Comparison of ENCODE assay signal across 16 cellular contexts in genomic region chr1:37501661-37502060, GRCh38.
"Had no signal": no experiment of that assay in that cellular context is flagged by ENCODE, and none has a peak within 500 bp of the region (broad histone marks: within the 10 kb centered on the region; RNA-seq: fewer than 3 reads in every experiment).

No MANE protein-coding gene starts in this region.

- H3K4me3 Mint-ChIP-seq: dendritic cell treated with granulocyte-macrophage colony-stimulating factor and Interleukin-4, amounts not matched to agents 40 ng/mL and 50 ng/mL, for 4 days; natural killer cell; neural progenitor cell; stimulated activated naive B cell treated with anti-CD40 and anti-IgM and Interleukin-4, amounts not matched to agents 10 μg/mL and 1 μg/mL and 100 μg/mL, for 72 hours; stimulated activated naive CD8-positive, alpha-beta T cell treated with anti-CD3 and anti-CD28 coated beads, Interleukin-15, amount 100 ng/mL, for 72 hours had no signal

- H3K9me3 Mint-ChIP-seq: dendritic cell treated with granulocyte-macrophage colony-stimulating factor and Interleukin-4, amounts not matched to agents 40 ng/mL and 50 ng/mL, for 4 days; natural killer cell; neural progenitor cell; stimulated activated naive B cell treated with anti-CD40 and anti-IgM and Interleukin-4, amounts not matched to agents 10 μg/mL and 1 μg/mL and 100 μg/mL, for 72 hours; stimulated activated naive CD8-positive, alpha-beta T cell treated with anti-CD3 and anti-CD28 coated beads, Interleukin-15, amount 100 ng/mL, for 72 hours had no signal

- H3K4me1 Mint-ChIP-seq: neural progenitor cell; stimulated activated naive CD8-positive, alpha-beta T cell treated with anti-CD3 and anti-CD28 coated beads, Interleukin-15, amount 100 ng/mL, for 72 hours had no signal

- H3K27me3 Mint-ChIP-seq: dendritic cell treated with granulocyte-macrophage colony-stimulating factor and Interleukin-4, amounts not matched to agents 40 ng/mL and 50 ng/mL, for 4 days; stimulated activated naive B cell treated with anti-CD40 and anti-IgM and Interleukin-4, amounts not matched to agents 10 μg/mL and 1 μg/mL and 100 μg/mL, for 72 hours; stimulated activated naive CD8-positive, alpha-beta T cell treated with anti-CD3 and anti-CD28 coated beads, Interleukin-15, amount 100 ng/mL, for 72 hours had no signal

- H3K9me3 ChIP-seq: mucosa of descending colon, spleen, thoracic aorta, transverse colon had no signal

- DNase-seq: foreskin keratinocyte; left colon; mucosa of descending colon; natural killer cell; occipital lobe; spleen; stimulated activated CD4-positive, alpha-beta T cell treated with anti-CD3 and anti-CD28 coated beads, Interleukin-15, amount 100 ng/mL, for 24 hours; stimulated activated CD4-positive, alpha-beta T cell treated with anti-CD3 and anti-CD28 coated beads, Interleukin-1b, Interleukin-23, amount 100 ng/mL, for 48 hours; stimulated activated CD4-positive, alpha-beta T cell treated with anti-CD3 and anti-CD28 coated beads, Interleukin-4, amount 100 ng/mL, for 24 hours; stimulated activated naive B cell treated with anti-CD40 and anti-IgM and Interleukin-4, amounts not matched to agents 10 μg/mL and 1 μg/mL and 100 μg/mL, for 72 hours; stimulated activated naive CD8-positive, alpha-beta T cell treated with anti-CD3 and anti-CD28 coated beads, Interleukin-15, amount 100 ng/mL, for 72 hours; transverse colon had no signal

- ATAC-seq: foreskin keratinocyte; left colon; mucosa of descending colon; natural killer cell; sciatic nerve; stimulated activated naive B cell treated with anti-CD40 and anti-IgM and Interleukin-4, amounts not matched to agents 10 μg/mL and 1 μg/mL and 100 μg/mL, for 72 hours; stimulated activated naive CD8-positive, alpha-beta T cell treated with anti-CD3 and anti-CD28 coated beads, Interleukin-15, amount 100 ng/mL, for 72 hours had no signal

- H3K27ac Mint-ChIP-seq: dendritic cell treated with granulocyte-macrophage colony-stimulating factor and Interleukin-4, amounts not matched to agents 40 ng/mL and 50 ng/mL, for 4 days; neural progenitor cell; stimulated activated naive B cell treated with anti-CD40 and anti-IgM and Interleukin-4, amounts not matched to agents 10 μg/mL and 1 μg/mL and 100 μg/mL, for 72 hours; stimulated activated naive CD8-positive, alpha-beta T cell treated with anti-CD3 and anti-CD28 coated beads, Interleukin-15, amount 100 ng/mL, for 72 hours had no signal
